3 cellular contexts compared by ENCODE assay signal in the genomic region with DNA sequence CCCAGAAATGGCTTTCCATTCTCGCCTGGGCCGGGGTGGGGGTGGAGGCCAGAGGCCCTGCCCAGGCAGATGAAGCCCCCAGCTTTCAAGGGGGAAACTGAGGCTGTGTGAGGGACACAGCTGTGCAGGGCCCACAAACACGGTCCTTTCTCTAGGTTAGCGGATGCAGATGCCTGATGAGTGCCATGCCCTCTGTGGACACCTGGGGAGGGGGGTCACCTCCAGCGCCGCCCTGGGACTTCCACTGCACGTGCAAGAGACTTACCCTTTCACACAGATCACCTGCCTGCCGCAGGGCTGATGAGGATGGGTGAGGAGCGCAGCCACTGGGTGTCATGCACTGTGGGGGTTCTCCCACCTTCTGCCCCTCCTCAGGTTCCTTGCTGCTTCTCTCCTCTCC.
TF ChIP-seq lines count a peak whose summit lies in the region.

No MANE protein-coding gene starts in this region.

TF ChIP-seq in HCT116, 20 proteins besides CTCF, POLR2A, EP300 and RAD21:
- TF ChIP-seq ATF3 (IDR thresholded peaks at IDR 0.05) (no peak), POLR2AphosphoS5 (IDR thresholded peaks at IDR 0.05; ENCODE audit: low read depth, low read length) (peak; percentile 38; the same call in 1 of the 2 replicates), SRF (IDR thresholded peaks at IDR 0.05; ENCODE audit: low read depth) (no peak)

TF ChIP-seq in K562, 482 proteins besides CTCF, POLR2A, EP300 and RAD21:
- TF ChIP-seq SUPT5H (IDR thresholded peaks at IDR 0.05) (peak; percentile 13; the same call in 1 of the 2 replicates), MTA1 (IDR thresholded peaks at IDR 0.05; ENCODE audit: borderline replicate concordance) (no peak)

TF ChIP-seq in GM23338, 12 proteins besides CTCF, POLR2A, EP300 and RAD21:
- TF ChIP-seq POLR2AphosphoS5 (IDR thresholded peaks at IDR 0.05; ENCODE audit: low read depth), result no peak
- no peak for TF ChIP-seq STAT1 (IDR thresholded peaks at IDR 0.05; ENCODE audit: unreplicated experiment)
- no peak for TF ChIP-seq CREB1 (CRISPR knock-in tag; IDR thresholded peaks at IDR 0.05; ENCODE audit: low read depth)
- TF ChIP-seq, protein P1, sequence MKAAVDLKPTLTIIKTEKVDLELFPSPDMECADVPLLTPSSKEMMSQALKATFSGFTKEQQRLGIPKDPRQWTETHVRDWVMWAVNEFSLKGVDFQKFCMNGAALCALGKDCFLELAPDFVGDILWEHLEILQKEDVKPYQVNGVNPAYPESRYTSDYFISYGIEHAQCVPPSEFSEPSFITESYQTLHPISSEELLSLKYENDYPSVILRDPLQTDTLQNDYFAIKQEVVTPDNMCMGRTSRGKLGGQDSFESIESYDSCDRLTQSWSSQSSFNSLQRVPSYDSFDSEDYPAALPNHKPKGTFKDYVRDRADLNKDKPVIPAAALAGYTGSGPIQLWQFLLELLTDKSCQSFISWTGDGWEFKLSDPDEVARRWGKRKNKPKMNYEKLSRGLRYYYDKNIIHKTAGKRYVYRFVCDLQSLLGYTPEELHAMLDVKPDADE (IDR thresholded peaks at IDR 0.05), result no peak
